8 cellular contexts compared by ENCODE assay signal in the genomic region with DNA sequence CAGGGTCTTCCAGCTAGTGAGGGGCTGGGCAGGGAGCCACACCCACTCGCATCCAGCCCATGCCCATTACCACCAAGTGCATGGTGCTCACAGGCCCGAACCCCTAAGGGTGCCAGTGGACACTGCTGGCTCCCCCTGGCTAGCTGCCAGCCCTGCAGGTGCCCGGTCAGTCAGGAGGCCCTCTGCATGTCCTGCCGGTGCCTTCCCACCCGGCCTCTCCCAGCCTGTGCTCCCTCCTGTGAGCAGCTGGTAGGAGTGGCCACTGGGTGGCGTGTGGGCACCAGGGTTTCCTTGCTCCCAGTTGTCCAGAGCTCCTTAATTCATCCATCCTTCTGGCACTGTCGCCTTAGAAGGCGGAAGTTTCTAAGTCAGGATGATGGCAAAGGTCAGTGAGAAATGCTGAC. TPM values are rescaled to one million over a fixed set of nuclear protein-coding genes. Genes with fewer than 3 reads are reported as not detected.
A peak's percentile ranks its signal among the peaks of the same experiment; 100 is the strongest.
DNase-seq lines count a peak whose midpoint lies in the region; FAIRE-seq and TF ChIP-seq lines count a peak whose summit lies in the region.

No MANE protein-coding gene starts in this region.

- FAIRE-seq in TTC549 (lab: Jason Lieb, UNC) = peak; percentile 78

- H3K4me3 ChIP-seq in left ventricle myocardium inferior = no peak overlapping the region
- no peak overlapping the region for H3K4me3 ChIP-seq in stomach

- H3K4me1 ChIP-seq in left ventricle myocardium inferior (peaks cover 5% of the 10 kb centered on the region), stomach (peaks cover 0 to 17% (median 10%) of the 10 kb centered on the region in 4 donors)

- no peaks in the 10 kb centered on the region for H3K27me3 ChIP-seq in left ventricle myocardium inferior (ENCODE audit: low read depth)
- no peaks in the 10 kb centered on the region for H3K27me3 ChIP-seq in stomach

- no peaks in the 10 kb centered on the region for H3K9me3 ChIP-seq in left ventricle myocardium inferior (replicated peaks)
- no peaks in the 10 kb centered on the region for H3K9me3 ChIP-seq in stomach

- H3K36me3 ChIP-seq in left ventricle myocardium inferior = peaks cover 95% of the 10 kb centered on the region
- H3K36me3 ChIP-seq in stomach = peaks cover 83 to 100% (median 100%) of the 10 kb centered on the region in 4 donors

- H3K27ac ChIP-seq in left ventricle myocardium inferior (replicated peaks) (no peak overlapping the region), stomach (no peak overlapping the region)

- 50 to 57% (median 54%) methylated on average over 8 of the region's 8 CpGs for WGBS in stomach, 5 donors

- TF ChIP-seq EP300 in stomach (IDR thresholded peaks at IDR 0.05) = no peak

- TF ChIP-seq CTCF in left ventricle myocardium inferior (IDR thresholded peaks at IDR 0.05; ENCODE audit: borderline replicate concordance) = peak; percentile 55
- TF ChIP-seq CTCF in stomach (IDR thresholded peaks at IDR 0.05) = peak in 4 of 7 experiments; percentile 26 to 39 (median 29)

- TF ChIP-seq POLR2A in stomach (IDR thresholded peaks at IDR 0.05) = no peak

- peak; percentile 29 for DNase-seq in stimulated activated CD4-positive, alpha-beta T cell treated with anti-CD3 and anti-CD28 coated beads, Interleukin-15, amount 100 ng/mL, for 24 hours
- DNase-seq in stimulated activated CD4-positive, alpha-beta T cell treated with anti-CD3 and anti-CD28 coated beads, Interleukin-2, amount 100 ng/mL, for 48 hours = no peak
- DNase-seq in NCI-H1105 treated with DMSO at 0.1 percent for 48 hours (lab: John Stamatoyannopoulos, UW) (peak; percentile 59), left ventricle myocardium inferior (no peak), stomach (peak; percentile 44), cortex of kidney (lab: John Stamatoyannopoulos, UW) (no peak), OCI-M2 (lab: John Stamatoyannopoulos, UW; ENCODE audit: unreplicated experiment) (no peak)

- intact Hi-C loops in left ventricle myocardium inferior (cut with micrococcal nuclease) (loop anchor here (10.0 kb wide), 1 partner anchor 287 kb away; no protein-coding TSS in a partner anchor), stomach (cut with DNase I; ENCODE audit: low total_unique reads) (no loop called here)

RNA-seq across cellular contexts. Expression of a gene that starts 33.4 kb away (rescaled TPM):
- total RNA-seq in left ventricle myocardium inferior (102 TPM), stomach (100 to 1,000 TPM in 3 of 5 donors, 10 to 100 TPM in 2; 58.3 to 323 (median 129) TPM)
- polyA plus RNA-seq in stomach = 100 to 1,000 TPM in 2 of 3 donors, 10 to 100 TPM in 1; 38.5 to 118 (median 103) TPM

RNA-seq across cellular contexts. Expression of a gene that starts 42.0 kb away (rescaled TPM):
- total RNA-seq in left ventricle myocardium inferior (not detected), stomach (under 1 TPM in 1 of 5 donors, not detected in 4; 0.18 TPM)
- polyA plus RNA-seq in stomach = under 1 TPM in 1 of 3 donors, not detected in 2; 0.03 TPM

Comparison
In these comparisons a context has a peak if more than half of its experiments do, and no peak if none do; other contexts are left out.
1. DNase-seq: peak in stimulated activated CD4-positive, alpha-beta T cell treated with anti-CD3 and anti-CD28 coated beads, Interleukin-15, amount 100 ng/mL, for 24 hours (single experiment), NCI-H1105 treated with DMSO at 0.1 percent for 48 hours (single experiment) and stomach (single experiment); none in stimulated activated CD4-positive, alpha-beta T cell treated with anti-CD3 and anti-CD28 coated beads, Interleukin-2, amount 100 ng/mL, for 48 hours (0 of 2), left ventricle myocardium inferior (single experiment), cortex of kidney (single experiment) and OCI-M2 (single experiment).